ENCODE assay signal across 26 cellular contexts in genomic region chr19:47886010-47886559, GRCh38. TPM values are rescaled to one million over a fixed set of nuclear protein-coding genes. Genes with fewer than 3 reads are reported as not detected.
"Had no signal": no experiment of that assay in that cellular context is flagged by ENCODE, and none has a peak within 500 bp of the region (broad histone marks: within the 10 kb centered on the region; RNA-seq: fewer than 3 reads in every experiment).

Gene SULT2A1 (minus strand): TSS chr19:47886315. CDS start chr19:47886257, 58 bp downstream.

- H3K4me3 Mint-ChIP-seq: activated CD8-positive, alpha-beta T cell treated with anti-CD3 and anti-CD28 coated beads for 36 hours; activated naive CD4-positive, alpha-beta T cell treated with anti-CD3 and anti-CD28 coated beads, Interleukin-2, amount 50 U/mL, for 24 hours; activated T-cell treated with anti-CD3 and anti-CD28 coated beads, Interleukin-2, amount 50 U/mL, for 4 hours; naive B cell; WTC11 had no signal

- ATAC-seq: activated CD8-positive, alpha-beta T cell treated with anti-CD3 and anti-CD28 coated beads for 36 hours; activated T-cell treated with anti-CD3 and anti-CD28 coated beads, Interleukin-2, amount 50 U/mL, for 4 hours; heart left ventricle; left cardiac atrium; pancreas; WTC11 had no signal

- H3K9me3 Mint-ChIP-seq: activated CD8-positive, alpha-beta T cell treated with anti-CD3 and anti-CD28 coated beads for 36 hours; activated naive CD4-positive, alpha-beta T cell treated with anti-CD3 and anti-CD28 coated beads, Interleukin-2, amount 50 U/mL, for 24 hours; activated T-cell treated with anti-CD3 and anti-CD28 coated beads, Interleukin-2, amount 50 U/mL, for 4 hours; WTC11 had no signal

- FAIRE-seq: endothelial cell of umbilical vein, pancreas, TTC549 had no signal

- H3K4me1 ChIP-seq: colonic mucosa, heart left ventricle, pancreas, tibial nerve had no signal

- H3K4me1 Mint-ChIP-seq: activated naive CD4-positive, alpha-beta T cell treated with anti-CD3 and anti-CD28 coated beads, Interleukin-2, amount 50 U/mL, for 24 hours; naive B cell had no signal

- H3K36me3 Mint-ChIP-seq: activated naive CD4-positive, alpha-beta T cell treated with anti-CD3 and anti-CD28 coated beads, Interleukin-2, amount 50 U/mL, for 24 hours; naive B cell; WTC11 had no signal

- H3K27me3 ChIP-seq: colonic mucosa, pancreas had no signal

- H3K4me3 ChIP-seq: colonic mucosa, heart left ventricle, pancreas, tibial nerve had no signal

- H3K27ac ChIP-seq: colonic mucosa, heart left ventricle, pancreas, tibial nerve had no signal

- H3K27ac Mint-ChIP-seq: activated CD8-positive, alpha-beta T cell treated with anti-CD3 and anti-CD28 coated beads for 36 hours; activated naive CD4-positive, alpha-beta T cell treated with anti-CD3 and anti-CD28 coated beads, Interleukin-2, amount 50 U/mL, for 24 hours; naive B cell; WTC11 had no signal

- DNase-seq: activated CD4-positive, alpha-beta T cell treated with anti-CD3 and anti-CD28 coated beads for 48 hours; activated CD8-positive, alpha-beta T cell treated with anti-CD3 and anti-CD28 coated beads for 36 hours; activated effector memory CD4-positive, alpha-beta T cell treated with Interleukin-2 at 50 U/mL for 16 hours; activated T-cell treated with anti-CD3 and anti-CD28 coated beads, Interleukin-2, amount 50 U/mL, for 4 hours; amniotic stem cell; colonic mucosa; effector CD4-positive, alpha-beta T cell; foreskin melanocyte; heart left ventricle; left cardiac atrium; naive B cell; pancreas; stimulated activated CD4-positive, alpha-beta T cell treated with anti-CD3 and anti-CD28 coated beads, Interleukin-4, amount 100 ng/mL, for 24 hours; stimulated activated naive CD4-positive, alpha-beta T cell; substantia nigra had no signal

- H3K9me3 ChIP-seq: colonic mucosa, heart left ventricle, pancreas, tibial nerve had no signal

- H3K36me3 ChIP-seq: colonic mucosa, heart left ventricle, pancreas, tibial nerve had no signal

RNA-seq across cellular contexts. Expression of gene SULT2A1, which starts in this region (rescaled TPM):
- total RNA-seq: activated CD8-positive, alpha-beta T cell treated with anti-CD3 and anti-CD28 coated beads for 36 hours; cardiac septum; endothelial cell of umbilical vein; fibroblast of lung; heart left ventricle; left cardiac atrium; lung microvascular endothelial cell; renal cortical epithelial cell; skeletal muscle tissue; T-helper 2 cell treated with Interferon-gamma antibody and Interleukin-4, amounts not matched to agents 100 ng/mL and 5 ng/mL, for 36 hours; tibial nerve had no signal
- polyA plus RNA-seq: endothelial cell of umbilical vein, fibroblast of lung, heart left ventricle, pancreas had no signal
